ENCODE assay signal across 31 cellular contexts in the genomic region with DNA sequence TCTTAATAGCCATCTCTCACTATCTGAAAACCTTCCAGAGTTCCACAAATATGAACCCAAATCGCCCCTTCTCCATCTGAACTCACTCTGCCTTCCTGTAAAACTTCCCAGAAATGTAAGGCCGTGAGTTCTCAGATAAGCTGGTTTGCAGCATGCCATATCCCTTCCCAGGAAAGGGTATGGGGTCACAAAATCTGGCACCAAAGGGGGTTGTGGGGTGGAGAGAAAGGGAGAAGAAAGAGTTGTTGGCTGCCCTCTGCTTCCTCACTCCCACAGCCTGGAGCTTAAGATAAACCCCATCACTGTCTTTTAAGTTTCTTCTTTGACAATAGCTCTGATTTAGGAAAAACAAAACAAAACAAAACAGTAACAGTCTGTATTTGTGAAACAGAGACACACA. TPM values are rescaled to one million over a fixed set of nuclear protein-coding genes. Genes with fewer than 3 reads are reported as not detected.
"Had no signal": no experiment of that assay in that cellular context is flagged by ENCODE, and none has a peak within 500 bp of the region (broad histone marks: within the 10 kb centered on the region; RNA-seq: fewer than 3 reads in every experiment).

No MANE protein-coding gene starts in this region.

- H3K4me1 ChIP-seq: testis, transverse colon, upper lobe of right lung, uterus had no signal

- H3K27me3 ChIP-seq: neural progenitor cell, ovary, spleen, suprapubic skin, testis, tibial artery, transverse colon, upper lobe of right lung, uterus had no signal

- H3K4me3 Mint-ChIP-seq: naive thymus-derived CD8-positive, alpha-beta T cell; natural killer cell treated with Interleukin-12 subunit alpha and Interleukin-12 subunit beta and Interleukin-15 and Interleukin-18, amount 100 ng/mL, for 72 hours; neural progenitor cell; stimulated activated memory B cell treated with anti-CD40 and anti-IgM and Interleukin-4, amounts not matched to agents 10 μg/mL and 1 μg/mL and 100 μg/mL, for 72 hours; stimulated activated naive CD8-positive, alpha-beta T cell treated with anti-CD3 and anti-CD28 coated beads, Interleukin-15, amount 100 ng/mL, for 72 hours; type B pancreatic cell had no signal

- H2AFZ ChIP-seq: neural progenitor cell, parathyroid adenoma had no signal

- H3K27ac ChIP-seq: neural progenitor cell, ovary, parathyroid adenoma, psoas muscle, skin epidermis, suprapubic skin, testis, transverse colon, upper lobe of right lung, uterus had no signal

- H3K4me2 ChIP-seq: neural progenitor cell, smooth muscle cell had no signal

- H3K36me3 Mint-ChIP-seq: natural killer cell treated with Interleukin-12 subunit alpha and Interleukin-12 subunit beta and Interleukin-15 and Interleukin-18, amount 100 ng/mL, for 72 hours; stimulated activated memory B cell treated with anti-CD40 and anti-IgM and Interleukin-4, amounts not matched to agents 10 μg/mL and 1 μg/mL and 100 μg/mL, for 72 hours had no signal

- H3K9me3 ChIP-seq: ovary, psoas muscle, suprapubic skin, testis, tibial artery, upper lobe of right lung, uterus had no signal

- H3K4me1 Mint-ChIP-seq: naive thymus-derived CD8-positive, alpha-beta T cell; stimulated activated memory B cell treated with anti-CD40 and anti-IgM and Interleukin-4, amounts not matched to agents 10 μg/mL and 1 μg/mL and 100 μg/mL, for 72 hours; stimulated activated naive CD8-positive, alpha-beta T cell treated with anti-CD3 and anti-CD28 coated beads, Interleukin-15, amount 100 ng/mL, for 72 hours had no signal

- DNase-seq: naive thymus-derived CD8-positive, alpha-beta T cell; occipital lobe; ovary; posterior cingulate gyrus; psoas muscle; right cardiac atrium; spleen; stimulated activated CD4-positive, alpha-beta T cell treated with anti-CD3 and anti-CD28 coated beads, Interleukin-12 subunit alpha, Interleukin-12 subunit beta, amount 100 ng/mL, for 4 hours; stimulated activated CD4-positive, alpha-beta T cell treated with anti-CD3 and anti-CD28 coated beads, Interleukin-1b, Interleukin-23, amount 100 ng/mL, for 48 hours; stimulated activated CD4-positive, alpha-beta T cell treated with anti-CD3 and anti-CD28 coated beads, Interleukin-4, amount 100 ng/mL, for 1 hour; stimulated activated CD4-positive, alpha-beta T cell treated with anti-CD3 and anti-CD28 coated beads, Interleukin-4, amount 100 ng/mL, for 4 hours; stimulated activated CD8-positive, alpha-beta memory T cell treated with anti-CD3 and anti-CD28 coated beads, Interleukin-4, amount 100 ng/mL, for 48 hours; stimulated activated naive CD4-positive, alpha-beta T cell; stimulated activated naive CD8-positive, alpha-beta T cell treated with anti-CD3 and anti-CD28 coated beads, Interleukin-15, amount 100 ng/mL, for 72 hours; stimulated activated naive CD8-positive, alpha-beta T cell treated with anti-CD3 and anti-CD28 coated beads, Interleukin-15, Interleukin-2, amounts not matched to agents 100 U/mL and 50 U/mL, for 24 hours; substantia nigra; testis; tibial artery; transverse colon; upper lobe of right lung; uterus had no signal

- H3K27me3 Mint-ChIP-seq: natural killer cell treated with Interleukin-12 subunit alpha and Interleukin-12 subunit beta and Interleukin-15 and Interleukin-18, amount 100 ng/mL, for 72 hours; progenitor cell of endocrine pancreas; stimulated activated memory B cell treated with anti-CD40 and anti-IgM and Interleukin-4, amounts not matched to agents 10 μg/mL and 1 μg/mL and 100 μg/mL, for 72 hours; stimulated activated naive CD8-positive, alpha-beta T cell treated with anti-CD3 and anti-CD28 coated beads, Interleukin-15, amount 100 ng/mL, for 72 hours; type B pancreatic cell had no signal

- ATAC-seq: naive thymus-derived CD8-positive, alpha-beta T cell; natural killer cell treated with Interleukin-12 subunit alpha and Interleukin-12 subunit beta and Interleukin-15 and Interleukin-18, amount 100 ng/mL, for 72 hours; psoas muscle; sciatic nerve; stimulated activated memory B cell treated with anti-CD40 and anti-IgM and Interleukin-4, amounts not matched to agents 10 μg/mL and 1 μg/mL and 100 μg/mL, for 72 hours; stimulated activated naive CD8-positive, alpha-beta T cell treated with anti-CD3 and anti-CD28 coated beads, Interleukin-15, amount 100 ng/mL, for 72 hours; stimulated activated naive CD8-positive, alpha-beta T cell treated with anti-CD3 and anti-CD28 coated beads, Interleukin-15, Interleukin-2, amounts not matched to agents 100 U/mL and 50 U/mL, for 24 hours; upper lobe of right lung had no signal

- H3K4me3 ChIP-seq: neural progenitor cell, ovary, psoas muscle, skin epidermis, smooth muscle cell, spleen, suprapubic skin, testis, tibial artery, transverse colon, upper lobe of right lung, uterus had no signal

- H3K27ac Mint-ChIP-seq: naive thymus-derived CD8-positive, alpha-beta T cell; natural killer cell treated with Interleukin-12 subunit alpha and Interleukin-12 subunit beta and Interleukin-15 and Interleukin-18, amount 100 ng/mL, for 72 hours; neural progenitor cell; progenitor cell of endocrine pancreas; stimulated activated memory B cell treated with anti-CD40 and anti-IgM and Interleukin-4, amounts not matched to agents 10 μg/mL and 1 μg/mL and 100 μg/mL, for 72 hours; stimulated activated naive CD8-positive, alpha-beta T cell treated with anti-CD3 and anti-CD28 coated beads, Interleukin-15, amount 100 ng/mL, for 72 hours; type B pancreatic cell had no signal

- H3K36me3 ChIP-seq: neural progenitor cell, ovary, spleen, suprapubic skin, transverse colon, upper lobe of right lung, uterus had no signal

- H3K9ac ChIP-seq: neural progenitor cell, parathyroid adenoma had no signal

RNA-seq across cellular contexts. Expression of gene TMTC1, which starts 10.7 kb away (rescaled TPM):
- total RNA-seq: naive thymus-derived CD8-positive, alpha-beta T cell; natural killer cell treated with Interleukin-12 subunit alpha and Interleukin-12 subunit beta and Interleukin-15 and Interleukin-18, amount 100 ng/mL, for 72 hours had no signal
- polyA plus RNA-seq: naive thymus-derived CD8-positive, alpha-beta T cell had no signal
